ENCODE assay signal across 20 cellular contexts in the genomic region with DNA sequence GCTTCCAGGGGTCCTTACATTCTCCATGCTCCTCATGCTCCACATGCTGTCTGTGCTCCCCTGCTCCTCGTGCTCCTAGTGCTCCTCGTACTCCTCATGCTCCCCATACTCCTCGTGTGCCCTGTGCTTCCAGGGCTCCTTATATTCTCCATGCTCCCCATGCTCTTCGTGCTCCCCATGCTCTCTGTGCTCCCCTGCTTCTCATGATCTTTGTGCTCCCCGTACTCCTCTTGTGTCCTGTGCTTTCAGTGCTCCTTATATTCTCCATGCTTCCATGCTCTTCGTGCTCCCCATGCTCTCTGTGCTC. TPM values are rescaled to one million over a fixed set of nuclear protein-coding genes. Genes with fewer than 3 reads are reported as not detected.
A peak's percentile ranks its signal among the peaks of the same experiment; 100 is the strongest.
DNase-seq lines count a peak whose midpoint lies in the region; ATAC-seq, FAIRE-seq and TF ChIP-seq lines count a peak whose summit lies in the region.
"Had no signal": no experiment of that assay in that cellular context is flagged by ENCODE, and none has a peak within 500 bp of the region (broad histone marks: within the 10 kb centered on the region; RNA-seq: fewer than 3 reads in every experiment).

No MANE protein-coding gene starts in this region.

- POLR2A ChIA-PET in K562 (lab: Yijun Ruan, JAX) (no interaction called here), PC-3 (lab: Charles Lee; ENCODE audit: unreplicated experiment) (no interaction called here)

- TF ChIP-seq CTCF in K562 (IDR thresholded peaks at IDR 0.05 in 2 of 3, conservative IDR thresholded peaks at IDR 0.05 in 1 of 3; ENCODE audit: insufficient read depth in 2 of 3, low read depth in 1 of 3, low read length in 3 of 3) (no peak), mesothelial cell of epicardium (IDR thresholded peaks at IDR 0.05; ENCODE audit: unreplicated experiment) (no peak), PC-3 (conservative IDR thresholded peaks at IDR 0.05; ENCODE audit: low read depth, low read length) (no peak)

- H3K4me2 ChIP-seq in BLaER1 treated with 17β-estradiol and CSF1 and Interleukin-3, amounts not matched to agents 10 nM and 100 nM, result peak overlapping the region in 8 of 11 experiments; percentile 34 to 65 (median 58); a peak in 13 of 22 replicates
- H3K4me2 ChIP-seq in K562 (ENCODE audit: insufficient read depth, low read length) (no peak overlapping the region), PC-3 (ENCODE audit: low read length) (no peak overlapping the region)
- H3K4me2 ChIP-seq: GM23338 had no signal

- BruUV-seq in K562 (replicated peaks; lab: Mats Ljungman, UMichigan) (no TSS peak), PC-3 (replicated peaks; lab: Mats Ljungman, UMichigan) (no TSS peak)

- H3K9me3 Mint-ChIP-seq in mesothelial cell of epicardium, result peaks cover 11% of the 10 kb centered on the region
- H3K9me3 Mint-ChIP-seq: CD4-positive, alpha-beta T cell; GM23338 had no signal

- CTCF ChIA-PET in K562 (lab: Yijun Ruan, JAX; ENCODE audit: low intra/inter-chr PET ratio) (no interaction called here), PC-3 (lab: Charles Lee) (no interaction called here)

- ATAC-seq in K562, result no peak
- ATAC-seq in PC-3, result no peak
- no peak for ATAC-seq in GM19324 (IDR thresholded peaks at IDR 0.05; ENCODE audit: low FRiP score, unreplicated experiment)
- ATAC-seq in GM18498 (IDR thresholded peaks at IDR 0.05; ENCODE audit: unreplicated experiment), result no peak
- ATAC-seq: GM23338 had no signal

- peaks cover 19 to 47% (median 44%) of the 10 kb centered on the region in 10 experiments for H3K4me1 ChIP-seq in BLaER1 treated with 17β-estradiol and CSF1 and Interleukin-3, amounts not matched to agents 10 nM and 100 nM
- H3K4me1 ChIP-seq in K562 (replicated peaks in 1 of 2; ENCODE audit: control insufficient read depth in 2 of 2, insufficient read depth in 2 of 2, low read length in 2 of 2), result peaks cover 0 to 9% of the 10 kb centered on the region in 2 experiments; a peak in 1 of 5 replicates
- H3K4me1 ChIP-seq in PC-3 (ENCODE audit: insufficient read depth, low read length), result no peaks in the 10 kb centered on the region
- H3K4me1 ChIP-seq: Caco-2 had no signal

- H3K9me2 ChIP-seq in PC-3 (replicated peaks; ENCODE audit: low read length), result no peaks in the 10 kb centered on the region

- no peaks in the 10 kb centered on the region for H3K9me1 ChIP-seq in K562 (ENCODE audit: control insufficient read depth, insufficient read depth, low read length)

- TF ChIP-seq RAD21 in K562 (CRISPR knock-in tag; conservative IDR thresholded peaks at IDR 0.05 in 1 of 2, IDR thresholded peaks at IDR 0.05 in 1 of 2), result no peak

- no peak overlapping the region for H3K4me3 Mint-ChIP-seq in mesothelial cell of epicardium
- H3K4me3 Mint-ChIP-seq: CD4-positive, alpha-beta T cell; GM23338 had no signal

- DNase-seq in HTR-8/SVneo (ENCODE audit: insufficient read length, low spot score) (no peak), K562 (ENCODE audit: extremely low read depth in 1 of 4, low spot score in 3 of 4) (no peak), mesothelial cell of epicardium (ENCODE audit: low spot score in 2 of 2, unreplicated experiment in 2 of 2) (no peak), PC-3 (no peak), urothelium cell line (ENCODE audit: low spot score) (no peak)
- DNase-seq: ACHN; BE2C; CD4-positive, alpha-beta T cell; KBM-7 had no signal

- H3K27me3 ChIP-seq in BLaER1 treated with 17β-estradiol and CSF1 and Interleukin-3, amounts not matched to agents 10 nM and 100 nM, result peaks cover 61 to 86% (median 79%) of the 10 kb centered on the region in 11 experiments
- H3K27me3 ChIP-seq in K562 (ENCODE audit: control insufficient read depth in 2 of 2, insufficient read depth in 2 of 2, low read length in 2 of 2) (peaks cover 22 to 60% of the 10 kb centered on the region in 2 experiments; a peak in 4 of 5 replicates), PC-3 (ENCODE audit: low read length) (peaks cover 50% of the 10 kb centered on the region)
- H3K27me3 ChIP-seq: BE2C had no signal

- no peaks in the 10 kb centered on the region for H3F3A ChIP-seq in PC-3 (ENCODE audit: low read length, unreplicated experiment)

- no peak overlapping the region for H3K9ac ChIP-seq in BLaER1 treated with 17β-estradiol and CSF1 and Interleukin-3, amounts not matched to agents 10 nM and 100 nM
- H3K9ac ChIP-seq in K562 (ENCODE audit: insufficient read depth in 1 of 2, low read depth in 2 of 2, low read length in 2 of 2) (no peak overlapping the region), PC-3 (ENCODE audit: low read length) (no peak overlapping the region)

- in situ Hi-C loops in K562 (cut with MboI), result loop anchor here (25.0 kb wide), 1 partner anchor 693 kb away; no protein-coding TSS in a partner anchor

- peak overlapping the region; percentile 40 for H3K27ac Mint-ChIP-seq in mesothelial cell of epicardium
- H3K27ac Mint-ChIP-seq: CD4-positive, alpha-beta T cell; GM23338 had no signal

- no peaks in the 10 kb centered on the region for H3K9me3 ChIP-seq in BLaER1 treated with 17β-estradiol and CSF1 and Interleukin-3, amounts not matched to agents 10 nM and 100 nM (replicated peaks in 1 of 11)
- H3K9me3 ChIP-seq in K562 (replicated peaks; ENCODE audit: control insufficient read depth, insufficient read depth, low read depth, low read length), result no peaks in the 10 kb centered on the region
- no peaks in the 10 kb centered on the region for H3K9me3 ChIP-seq in PC-3 (ENCODE audit: low read length)
- H3K9me3 ChIP-seq: BE2C, Caco-2 had no signal

- intact Hi-C loops in K562 (cut with micrococcal nuclease) (no loop called here), PC-3 (cut with micrococcal nuclease) (no loop called here)

- H3K79me2 ChIP-seq in K562 (ENCODE audit: control insufficient read depth, insufficient read depth, low read length) (no peaks in the 10 kb centered on the region), PC-3 (ENCODE audit: low read length) (no peaks in the 10 kb centered on the region)

- no peak overlapping the region for H3K4me3 ChIP-seq in BLaER1 treated with 17β-estradiol and CSF1 and Interleukin-3, amounts not matched to agents 10 nM and 100 nM
- H3K4me3 ChIP-seq in K562 (no peak overlapping the region), PC-3 (ENCODE audit: low read length) (no peak overlapping the region)
- H3K4me3 ChIP-seq: GM23338 had no signal

- 0% methylated on average over 6 of the region's 6 CpGs for whole genome bisulfite sequencing in K562 (ENCODE audit: insufficient coverage, low coverage, missing lambda C conversion rate)

- H3K27me3 Mint-ChIP-seq in mesothelial cell of epicardium (ENCODE audit: low read depth), result peaks cover 58% of the 10 kb centered on the region

- no peak overlapping the region for H3K27ac ChIP-seq in BLaER1 treated with 17β-estradiol and CSF1 and Interleukin-3, amounts not matched to agents 10 nM and 100 nM
- H3K27ac ChIP-seq in K562 (ENCODE audit: extremely low read depth, low read depth, low read length) (no peak overlapping the region), PC-3 (ENCODE audit: low read length) (no peak overlapping the region)
- H3K27ac ChIP-seq: C4-2B had no signal

- H4K20me1 ChIP-seq in BLaER1 treated with 17β-estradiol and CSF1 and Interleukin-3, amounts not matched to agents 10 nM and 100 nM, result peaks cover 0 to 55% (median 30%) of the 10 kb centered on the region in 11 experiments; a peak in 15 of 22 replicates
- H4K20me1 ChIP-seq in K562 (replicated peaks; ENCODE audit: control insufficient read depth, insufficient read depth, low read length), result peaks cover 10% of the 10 kb centered on the region
- no peaks in the 10 kb centered on the region for H4K20me1 ChIP-seq in PC-3 (ENCODE audit: low read length)

- H2AFZ ChIP-seq in K562 (ENCODE audit: low read depth, low read length) (no peak overlapping the region), PC-3 (ENCODE audit: low read length) (no peak overlapping the region)
- H2AFZ ChIP-seq: GM23338 had no signal

- TF ChIP-seq POLR2A in K562 (conservative IDR thresholded peaks at IDR 0.05), result no peak

- no peaks in the 10 kb centered on the region for H3K36me3 ChIP-seq in BLaER1 treated with 17β-estradiol and CSF1 and Interleukin-3, amounts not matched to agents 10 nM and 100 nM
- H3K36me3 ChIP-seq in K562 (ENCODE audit: control insufficient read depth, insufficient read depth, low read length), result no peaks in the 10 kb centered on the region
- H3K36me3 ChIP-seq in PC-3 (ENCODE audit: low read depth, low read length), result no peaks in the 10 kb centered on the region
- H3K36me3 ChIP-seq: BE2C had no signal

- peaks cover 24% of the 10 kb centered on the region for H3K4me1 Mint-ChIP-seq in mesothelial cell of epicardium

- H3K36me3 Mint-ChIP-seq in mesothelial cell of epicardium, result no peaks in the 10 kb centered on the region

- FAIRE-seq in HTR-8/SVneo (lab: Jason Lieb, UNC) (peak; percentile 85), K562 (lab: Jason Lieb, UNC) (no peak), urothelium cell line (lab: Jason Lieb, UNC) (no peak)
- FAIRE-seq: A204.1, D721Med, G401.6, GM12891, GM18507 had no signal

- no peak for TF ChIP-seq EP300 in K562 (IDR thresholded peaks at IDR 0.05; ENCODE audit: low read length)

RNA-seq across cellular contexts. Expression of a gene that starts 51.9 kb away (rescaled TPM):
- 80.8 and 99.7 TPM in 2 replicates for total RNA-seq in K562 (2011; cell fraction: chromatin; rRNA removed; ENCODE audit: low replicate concordance)
- 42.2 and 50.7 TPM in 2 replicates for total RNA-seq in K562 (2011; cell fraction: nucleolus; rRNA removed)
- total RNA-seq in K562 (2011; cell fraction: nucleoplasm; rRNA removed), result 38.0 and 41.1 TPM in 2 replicates
- total RNA-seq in K562 (2014; rRNA removed), result 48.2 and 68.7 TPM in 2 replicates
- total RNA-seq in K562 (2014; rRNA removed; fragmentation: Illumina TruSeq; extraction: Trizol), result 55.2 and 56.8 TPM in 2 replicates
- total RNA-seq in K562 (2015; rRNA removed; fragmentation: Illumina TruSeq; extraction: Trizol), result 45.1 and 50.8 TPM in 2 replicates
- total RNA-seq in K562 (2021), result 50.0 and 53.2 TPM in 2 replicates
- 93.2 and 116 TPM in 2 replicates for polyA plus RNA-seq in K562 (2011; rRNA removed)
- polyA plus RNA-seq in K562 (2011; cell fraction: cytosol; rRNA removed), result 35.6 and 39.2 TPM in 2 replicates
- 107 and 115 TPM in 2 replicates for polyA plus RNA-seq in K562 (2011; cell fraction: nucleus; rRNA removed)
- polyA plus RNA-seq in K562 (2012), result 39.7 and 46.2 TPM in 2 replicates
- polyA plus RNA-seq in K562 (2014; fragmentation: Illumina TruSeq; extraction: Trizol), result 62.6 and 73.0 TPM in 2 replicates
- 10 to 100 TPM; 24.1 to 28.9 TPM for polyA plus RNA-seq in K562 (2014; fragmentation: Nextera tagmentation; extraction: Ambion mirVana)
- polyA plus RNA-seq in K562 (2014; rRNA removed), result 65.2 and 73.4 TPM in 2 replicates
- 74.7 and 79.6 TPM in 2 replicates for polyA minus RNA-seq in K562 (2011; rRNA and poly(A)+ RNA removed)
- polyA minus RNA-seq in K562 (2011; cell fraction: cytosol; rRNA and poly(A)+ RNA removed), result 37.0 and 47.0 TPM in 2 replicates
- polyA minus RNA-seq in K562 (2011; cell fraction: nucleus; rRNA and poly(A)+ RNA removed), result 20.7 and 35.1 TPM in 2 replicates
- 9.8 to 10.5 TPM (median 9.9 TPM) in 3 replicates for total RNA-seq in mesothelial cell of epicardium
- 56.4 and 69.0 TPM in 2 replicates for total RNA-seq in PC-3 (2014; rRNA removed)

RNA-seq across cellular contexts. Expression of a gene that starts 52.0 kb away (rescaled TPM):
- total RNA-seq in K562 (2011; cell fraction: chromatin; rRNA removed; ENCODE audit: low replicate concordance), result 217 and 274 TPM in 2 replicates
- total RNA-seq in K562 (2011; cell fraction: nucleolus; rRNA removed), result 94.6 and 102 TPM in 2 replicates
- total RNA-seq in K562 (2011; cell fraction: nucleoplasm; rRNA removed), result 114 and 119 TPM in 2 replicates
- total RNA-seq in K562 (2014; rRNA removed), result 52.8 and 58.5 TPM in 2 replicates
- 37.9 and 39.5 TPM in 2 replicates for total RNA-seq in K562 (2014; rRNA removed; fragmentation: Illumina TruSeq; extraction: Trizol)
- 43.1 and 44.9 TPM in 2 replicates for total RNA-seq in K562 (2015; rRNA removed; fragmentation: Illumina TruSeq; extraction: Trizol)
- total RNA-seq in K562 (2021), result 62.3 and 68.7 TPM in 2 replicates
- polyA plus RNA-seq in K562 (2011; rRNA removed), result 17.3 and 18.0 TPM in 2 replicates
- polyA plus RNA-seq in K562 (2011; cell fraction: cytosol; rRNA removed), result 14.1 and 18.3 TPM in 2 replicates
- 96.2 and 143 TPM in 2 replicates for polyA plus RNA-seq in K562 (2011; cell fraction: nucleus; rRNA removed)
- polyA plus RNA-seq in K562 (2012), result 36.5 and 41.6 TPM in 2 replicates
- polyA plus RNA-seq in K562 (2014; fragmentation: Illumina TruSeq; extraction: Trizol), result 49.7 and 54.7 TPM in 2 replicates
- polyA plus RNA-seq in K562 (2014; fragmentation: Nextera tagmentation; extraction: Ambion mirVana), result 1 to 10 TPM; 2.4 to 3.7 TPM
- 51.8 and 56.4 TPM in 2 replicates for polyA plus RNA-seq in K562 (2014; rRNA removed)
- polyA minus RNA-seq in K562 (2011; rRNA and poly(A)+ RNA removed), result 23.4 and 26.6 TPM in 2 replicates
- 16.0 and 18.9 TPM in 2 replicates for polyA minus RNA-seq in K562 (2011; cell fraction: cytosol; rRNA and poly(A)+ RNA removed)
- 54.1 and 62.2 TPM in 2 replicates for polyA minus RNA-seq in K562 (2011; cell fraction: nucleus; rRNA and poly(A)+ RNA removed)
- 58.9 to 60.5 TPM (median 59.3 TPM) in 3 replicates for total RNA-seq in mesothelial cell of epicardium
- total RNA-seq in PC-3 (2014; rRNA removed), result 50.4 and 64.7 TPM in 2 replicates

Comparison
In these comparisons a context has a peak if more than half of its experiments do, and no peak if none do; other contexts are left out.
1. H3K4me2 ChIP-seq: peak in BLaER1 treated with 17β-estradiol and CSF1 and Interleukin-3, amounts not matched to agents 10 nM and 100 nM (8 of 11); none in K562 (single experiment) and PC-3 (single experiment).